In the genomic region with DNA sequence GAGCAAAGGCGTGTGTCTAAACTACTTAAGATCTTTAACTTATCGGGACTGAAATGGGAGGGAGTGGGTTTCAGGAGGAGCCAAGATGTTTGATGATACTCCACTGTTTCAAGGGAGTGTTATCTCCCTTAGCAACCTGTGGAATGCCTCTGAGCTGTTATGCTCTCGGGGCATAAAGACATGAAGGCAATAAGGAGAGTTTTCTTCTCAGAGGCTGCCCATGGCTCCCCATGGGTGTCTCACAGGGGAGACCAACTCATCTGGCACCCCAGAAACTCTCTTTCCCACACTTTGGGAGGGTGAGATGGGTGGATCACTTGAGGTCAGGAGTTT, we compare ENCODE assay signal across 13 cellular contexts.
DNase-seq lines count a peak whose midpoint lies in the region; ATAC-seq and TF ChIP-seq lines count a peak whose summit lies in the region.
"Had no signal": no experiment of that assay in that cellular context is flagged by ENCODE, and none has a peak within 500 bp of the region (broad histone marks: within the 10 kb centered on the region; RNA-seq: fewer than 3 reads in every experiment).

No MANE protein-coding gene starts in this region.

- no peak for TF ChIP-seq EP300 in sigmoid colon (IDR thresholded peaks at IDR 0.05)

- H3K4me1 ChIP-seq in Caco-2 = no peaks in the 10 kb centered on the region
- no peaks in the 10 kb centered on the region for H3K4me1 ChIP-seq in sigmoid colon
- H3K4me1 ChIP-seq: BLaER1 had no signal

- peaks cover 36% of the 10 kb centered on the region for H3K9me3 Mint-ChIP-seq in Caco-2 (ENCODE audit: unreplicated experiment)
- H3K9me3 Mint-ChIP-seq in mesothelial cell of epicardium = peaks cover 40% of the 10 kb centered on the region

- no peak overlapping the region for H3K4me3 Mint-ChIP-seq in Caco-2 (ENCODE audit: unreplicated experiment)
- H3K4me3 Mint-ChIP-seq in mesothelial cell of epicardium = no peak overlapping the region
- H3K4me3 Mint-ChIP-seq: CD8-positive, alpha-beta memory T cell had no signal

- 81 to 90% methylated on average over 3 of the region's 3 CpGs for WGBS in sigmoid colon, 2 donors

- ATAC-seq in HG02852 (IDR thresholded peaks at IDR 0.05; ENCODE audit: unreplicated experiment) = no peak
- ATAC-seq: HCT116 had no signal

- H3K27ac Mint-ChIP-seq in Caco-2 (ENCODE audit: unreplicated experiment) (peak overlapping the region; percentile 81), mesothelial cell of epicardium (peak overlapping the region; percentile 11)
- H3K27ac Mint-ChIP-seq: CD8-positive, alpha-beta memory T cell had no signal

- intact Hi-C loops in Caco-2 (cut with micrococcal nuclease; ENCODE audit: unreplicated experiment) (no loop called here), sigmoid colon (cut with DNase I) (no loop called here)

- DNase-seq in Caco-2 (no peak), ecto neural progenitor cell (ENCODE audit: low spot score) (peak; percentile 66), mesothelial cell of epicardium (ENCODE audit: low spot score in 2 of 2, unreplicated experiment in 2 of 2) (no peak), sigmoid colon (peak; percentile 14)
- no peak for DNase-seq in stimulated activated CD4-positive, alpha-beta T cell treated with anti-CD3 and anti-CD28 coated beads, Interleukin-2, amount 100 ng/mL, for 48 hours
- DNase-seq in activated CD8-positive, alpha-beta memory T cell treated with anti-CD3 and anti-CD28 coated beads, Interleukin-2, amount 50 U/mL, for 4 hours = no peak
- DNase-seq: AML-193; CD8-positive, alpha-beta memory T cell; DMS 273 treated with DMSO at 0.1 percent for 48 hours had no signal

- no peaks in the 10 kb centered on the region for H3K4me1 Mint-ChIP-seq in Caco-2 (ENCODE audit: low read depth, unreplicated experiment)
- no peaks in the 10 kb centered on the region for H3K4me1 Mint-ChIP-seq in mesothelial cell of epicardium

- H3K27me3 ChIP-seq in Caco-2 (replicated peaks; ENCODE audit: control insufficient read depth, insufficient read depth, low read length) = no peaks in the 10 kb centered on the region
- H3K27me3 ChIP-seq in sigmoid colon = no peaks in the 10 kb centered on the region
- H3K27me3 ChIP-seq: BLaER1 had no signal

- POLR2A ChIA-PET in Caco-2 (lab: Charles Lee) = no interaction called here

- H3K4me3 ChIP-seq in Caco-2 (ENCODE audit: low read depth, low read length) = no peak overlapping the region
- no peak overlapping the region for H3K4me3 ChIP-seq in sigmoid colon
- H3K4me3 ChIP-seq: BLaER1 had no signal

- CTCF ChIA-PET in Caco-2 (lab: Charles Lee) = no interaction called here

- H3K9me3 ChIP-seq in Caco-2 = no peaks in the 10 kb centered on the region; the same call in 1 of the 2 replicates
- peaks cover 0 to 5% (median 0%) of the 10 kb centered on the region in 4 donors for H3K9me3 ChIP-seq in sigmoid colon

- H3K36me3 Mint-ChIP-seq in Caco-2 (ENCODE audit: insufficient read depth, unreplicated experiment) (peaks cover 4% of the 10 kb centered on the region), mesothelial cell of epicardium (peaks cover 15% of the 10 kb centered on the region)

- H3K27ac ChIP-seq in sigmoid colon = peak overlapping the region in 2 of 4 donors; percentile 0 to 10
- H3K27ac ChIP-seq: 22Rv1, BLaER1 had no signal

- H3K27me3 Mint-ChIP-seq in Caco-2 (ENCODE audit: insufficient read depth, unreplicated experiment) (no peaks in the 10 kb centered on the region), mesothelial cell of epicardium (ENCODE audit: low read depth) (no peaks in the 10 kb centered on the region)
- H3K27me3 Mint-ChIP-seq: CD8-positive, alpha-beta memory T cell had no signal

- TF ChIP-seq CTCF in Caco-2 (IDR thresholded peaks at IDR 0.05; ENCODE audit: insufficient read depth in 1 of 2, low read depth in 1 of 2, low read length in 1 of 2, severe bottlenecking in 1 of 2, unreplicated experiment in 1 of 2) = no peak
- TF ChIP-seq CTCF in mesothelial cell of epicardium (IDR thresholded peaks at IDR 0.05; ENCODE audit: unreplicated experiment) = no peak
- TF ChIP-seq CTCF in sigmoid colon (IDR thresholded peaks at IDR 0.05) = no peak

- no TSS peak for BruUV-seq in Caco-2 (replicated peaks; lab: Mats Ljungman, UMichigan)

- no peak for TF ChIP-seq POLR2A in sigmoid colon (IDR thresholded peaks at IDR 0.05)

- no peaks in the 10 kb centered on the region for H3K36me3 ChIP-seq in Caco-2 (ENCODE audit: control insufficient read depth, insufficient read depth, low read length)
- H3K36me3 ChIP-seq in sigmoid colon = peaks cover 0 to 24% (median 7%) of the 10 kb centered on the region in 4 donors

Comparison
In these comparisons a context has a peak if more than half of its experiments do, and no peak if none do; other contexts are left out.
1. DNase-seq: peak in ecto neural progenitor cell (single experiment) and sigmoid colon (single experiment); none in Caco-2 (0 of 2), mesothelial cell of epicardium (0 of 2), stimulated activated CD4-positive, alpha-beta T cell treated with anti-CD3 and anti-CD28 coated beads, Interleukin-2, amount 100 ng/mL, for 48 hours (0 of 2) and activated CD8-positive, alpha-beta memory T cell treated with anti-CD3 and anti-CD28 coated beads, Interleukin-2, amount 50 U/mL, for 4 hours (single experiment).